In genomic region chr16:527015-527903, GRCh38 we compare ENCODE assay signal across 8 cellular contexts. TPM values are rescaled to one million over a fixed set of nuclear protein-coding genes. Genes with fewer than 3 reads are reported as not detected.
DNase-seq lines count a peak whose midpoint lies in the region; TF ChIP-seq lines count a peak whose summit lies in the region.

Gene CAPN15, plus strand, starts transcription at chr16:527712. Its CDS starts 19,127 bp downstream, at chr16:546839.

- DNase-seq in ELF-1 (ENCODE audit: low read depth, low spot score) (peak; percentile 94), H7 (peak; percentile 97), M059J (ENCODE audit: low read depth) (peak; percentile 81), SIG-M5 treated with dmso at 0.1 percent for 504 hours (lab: John Stamatoyannopoulos, UW; ENCODE audit: unreplicated experiment) (peak; percentile 75), activated gamma-delta T cell treated with Interleukin-2 at 50 U/mL for 16 hours (peak; percentile 80), foreskin fibroblast (peak; percentile 84 to 95)

- H3K4me3 ChIP-seq in H7 (ENCODE audit: insufficient read depth, low read depth, low read length) (peak within 1 kb of the TSS; percentile 84), foreskin fibroblast (ENCODE audit: low read depth in 1 of 2, low read length in 2 of 2) (peak within 1 kb of the TSS; percentile 66 to 74), neuron (ENCODE audit: low read length) (peak within 1 kb of the TSS; percentile 64), subcutaneous abdominal adipose tissue (ENCODE audit: low read depth in 1 of 5, low read length in 5 of 5) (peak within 1 kb of the TSS; percentile 73 to 85 (median 79))

- H3K9me3 ChIP-seq in neuron (ENCODE audit: low read length) (no peaks in the 10 kb centered on the region), subcutaneous abdominal adipose tissue (ENCODE audit: control insufficient read depth in 5 of 5, low read length in 5 of 5) (no peaks in the 10 kb centered on the region)

- H3K4me1 ChIP-seq in neuron (ENCODE audit: insufficient read depth, low read length) (peaks cover 25% of the 10 kb centered on the region), subcutaneous abdominal adipose tissue (ENCODE audit: control insufficient read depth in 5 of 5, insufficient read depth in 5 of 5, low read length in 5 of 5) (peaks cover 19 to 54% (median 43%) of the 10 kb centered on the region in 5 donors)

- H3K27ac ChIP-seq in subcutaneous abdominal adipose tissue (ENCODE audit: low read depth, low read length): peak within 1 kb of the TSS; percentile 92

- peak within 1 kb of the TSS; percentile 30 for H2AFZ ChIP-seq in neuron (ENCODE audit: low read depth, low read length)

- H3K27me3 ChIP-seq in H7 (ENCODE audit: control insufficient read depth, insufficient read depth, low read length) (no peaks in the 10 kb centered on the region), neuron (ENCODE audit: insufficient read depth, low read length) (no peaks in the 10 kb centered on the region), subcutaneous abdominal adipose tissue (ENCODE audit: control insufficient read depth in 5 of 5, insufficient read depth in 4 of 5, low read length in 5 of 5) (no peaks in the 10 kb centered on the region)

- peaks cover 2% of the 10 kb centered on the region; the same call in 1 of the 2 replicates for H3K36me3 ChIP-seq in H7 (replicated peaks; ENCODE audit: control insufficient read depth, insufficient read depth, low read length)
- peaks cover 6% of the 10 kb centered on the region for H3K36me3 ChIP-seq in neuron (ENCODE audit: insufficient read depth, low read length)
- peaks cover 0 to 4% (median 0%) of the 10 kb centered on the region in 5 donors for H3K36me3 ChIP-seq in subcutaneous abdominal adipose tissue (ENCODE audit: control insufficient read depth in 5 of 5, insufficient read depth in 5 of 5, low read length in 5 of 5)

- no peak for TF ChIP-seq CTCF in foreskin fibroblast (IDR thresholded peaks at IDR 0.05; ENCODE audit: low read depth, low read length)

- H3K9ac ChIP-seq in subcutaneous abdominal adipose tissue (ENCODE audit: low read length in 5 of 5): peak within 1 kb of the TSS; percentile 71 to 96 (median 92)

RNA-seq across cellular contexts. Expression of gene CAPN15, which starts in this region (rescaled TPM):
- 80.6 and 87.5 TPM in 2 replicates for total RNA-seq in H7 (2014; rRNA removed; shearing (Covaris generic))
- 23.2 and 36.7 TPM in 2 replicates for total RNA-seq in M059J (2014; rRNA removed; shearing (Covaris generic))

Comparison
In these comparisons a context has a peak if more than half of its experiments do, and no peak if none do; other contexts are left out.
1. Peak in every context shown above with its lines: DNase-seq, H3K4me3 ChIP-seq and H3K27ac ChIP-seq.